In the genomic region with DNA sequence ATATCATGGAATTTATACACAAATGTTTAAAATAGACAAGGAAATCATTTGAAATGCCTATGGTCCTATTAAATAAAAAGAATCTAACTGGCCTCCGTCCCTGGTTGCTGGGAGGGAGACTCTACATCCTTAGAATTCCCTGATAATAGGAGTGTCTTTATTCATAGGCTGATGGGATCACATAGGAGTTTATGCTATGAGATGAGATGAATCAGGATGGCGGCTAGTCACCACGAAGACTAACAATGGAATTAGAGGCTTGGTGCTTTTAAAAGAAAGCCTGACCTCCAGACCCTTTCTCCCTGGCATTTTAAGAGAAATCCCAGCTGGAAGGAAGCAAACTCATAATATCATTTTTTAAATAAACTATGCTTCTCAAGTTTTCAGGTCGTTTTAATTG, we compare ENCODE assay signal across 20 cellular contexts.
"Had no signal": no experiment of that assay in that cellular context is flagged by ENCODE, and none has a peak within 500 bp of the region (broad histone marks: within the 10 kb centered on the region; RNA-seq: fewer than 3 reads in every experiment).

No MANE protein-coding gene starts in this region.

- H3K36me3 ChIP-seq: prostate gland had no signal

- H3K27ac Mint-ChIP-seq: activated naive CD4-positive, alpha-beta T cell treated with anti-CD3 and anti-CD28 coated beads for 36 hours; activated naive CD8-positive, alpha-beta T cell treated with anti-CD3 and anti-CD28 coated beads, Interleukin-2, amount 50 U/mL, for 24 hours; mesothelial cell of epicardium; nephron progenitor cell; stimulated activated memory B cell treated with anti-CD40 and anti-IgM and Interleukin-4, amounts not matched to agents 10 μg/mL and 1 μg/mL and 100 μg/mL, for 72 hours; T-cell had no signal

- H3K4me3 ChIP-seq: ascending aorta, cardiac muscle cell, lung, prostate gland, right atrium auricular region, thoracic aorta, upper lobe of left lung had no signal

- H3K27ac ChIP-seq: ascending aorta, cardiac muscle cell, foreskin keratinocyte, prostate gland, right atrium auricular region, thoracic aorta, upper lobe of left lung had no signal

- H3K9me3 ChIP-seq: ascending aorta, prostate gland, right atrium auricular region, thoracic aorta, upper lobe of left lung had no signal

- DNase-seq: activated CD4-positive, alpha-beta T cell treated with anti-CD3 and anti-CD28 coated beads, Interleukin-2, amount 50 U/mL, for 1 hour; activated CD8-positive, alpha-beta memory T cell treated with anti-CD3 and anti-CD28 coated beads, Interleukin-2, amount 50 U/mL, for 4 hours; activated naive CD4-positive, alpha-beta T cell treated with anti-CD3 and anti-CD28 coated beads for 36 hours; activated naive CD8-positive, alpha-beta T cell treated with anti-CD3 and anti-CD28 coated beads, Interleukin-2, amount 50 U/mL, for 24 hours; activated T-cell treated with anti-CD3 and anti-CD28 coated beads, Interleukin-2, amount 50 U/mL, for 4 hours; foreskin keratinocyte; hippocampal formation; left colon; nephron progenitor cell; stimulated activated CD4-positive, alpha-beta T cell treated with anti-CD3 and anti-CD28 coated beads, Interleukin-4, amount 100 ng/mL, for 4 hours; T-cell; upper lobe of left lung had no signal

- H3K9me3 Mint-ChIP-seq: activated naive CD4-positive, alpha-beta T cell treated with anti-CD3 and anti-CD28 coated beads for 36 hours; activated naive CD8-positive, alpha-beta T cell treated with anti-CD3 and anti-CD28 coated beads, Interleukin-2, amount 50 U/mL, for 24 hours; activated T-cell treated with anti-CD3 and anti-CD28 coated beads, Interleukin-2, amount 50 U/mL, for 4 hours; mesothelial cell of epicardium; nephron progenitor cell; stimulated activated memory B cell treated with anti-CD40 and anti-IgM and Interleukin-4, amounts not matched to agents 10 μg/mL and 1 μg/mL and 100 μg/mL, for 72 hours; T-cell had no signal

- ATAC-seq: activated naive CD8-positive, alpha-beta T cell treated with anti-CD3 and anti-CD28 coated beads, Interleukin-2, amount 50 U/mL, for 24 hours; activated T-cell treated with anti-CD3 and anti-CD28 coated beads, Interleukin-2, amount 50 U/mL, for 4 hours; foreskin keratinocyte; left colon; stimulated activated memory B cell treated with anti-CD40 and anti-IgM and Interleukin-4, amounts not matched to agents 10 μg/mL and 1 μg/mL and 100 μg/mL, for 72 hours; T-cell had no signal

- H3K27me3 ChIP-seq: ascending aorta, cardiac muscle cell, foreskin keratinocyte, right atrium auricular region, upper lobe of left lung had no signal

- H3K4me1 ChIP-seq: ascending aorta, foreskin keratinocyte, prostate gland, right atrium auricular region, upper lobe of left lung had no signal
